In genomic region chr4:65083076-65083475, GRCh38 we compare ENCODE assay signal across 22 cellular contexts.
DNase-seq lines count a peak whose midpoint lies in the region; ATAC-seq and TF ChIP-seq lines count a peak whose summit lies in the region.
"Had no signal": no experiment of that assay in that cellular context is flagged by ENCODE, and none has a peak within 500 bp of the region (broad histone marks: within the 10 kb centered on the region; RNA-seq: fewer than 3 reads in every experiment).

No MANE protein-coding gene starts in this region.

- H3K9ac ChIP-seq in Loucy (ENCODE audit: low read depth, low read length, poor library complexity, severe bottlenecking) = no peak overlapping the region
- no peak overlapping the region for H3K9ac ChIP-seq in PC-3 (ENCODE audit: low read length)

- TF ChIP-seq CTCF in Loucy (conservative IDR thresholded peaks at IDR 0.05; ENCODE audit: low read length) = no peak
- no peak for TF ChIP-seq CTCF in PC-3 (conservative IDR thresholded peaks at IDR 0.05; ENCODE audit: low read depth, low read length)
- TF ChIP-seq CTCF in heart right ventricle (IDR thresholded peaks at IDR 0.05) = no peak

- ATAC-seq in PC-3 (no peak), heart right ventricle (peak in 7 of 8 donors; percentile 27 to 92 (median 66))
- ATAC-seq: effector memory CD8-positive, alpha-beta T cell; HCT116; left colon; stimulated activated naive B cell treated with anti-CD40 and anti-IgM and Interleukin-4, amounts not matched to agents 10 μg/mL and 1 μg/mL and 100 μg/mL, for 72 hours had no signal

- H3K9me3 ChIP-seq in Loucy (ENCODE audit: insufficient read depth, low read depth, low read length) (no peaks in the 10 kb centered on the region), PC-3 (ENCODE audit: low read length) (no peaks in the 10 kb centered on the region), heart right ventricle (peaks cover 0 to 7% (median 0%) of the 10 kb centered on the region in 11 donors)
- H3K9me3 ChIP-seq: ascending aorta, esophagus squamous epithelium, Peyer's patch, prostate gland, SJSA1, thoracic aorta had no signal

- H3K4me3 ChIP-seq in Loucy (ENCODE audit: low read length, poor library complexity, severe bottlenecking) (no peak overlapping the region), PC-3 (ENCODE audit: low read length) (no peak overlapping the region), heart right ventricle (no peak overlapping the region)
- H3K4me3 ChIP-seq: ascending aorta, esophagus squamous epithelium, Peyer's patch, prostate gland, SJSA1, thoracic aorta had no signal

- intact Hi-C loops in PC-3 (cut with micrococcal nuclease) = no loop called here
- intact Hi-C loops in heart right ventricle (cut with DNase I) = no loop called here

- no peaks in the 10 kb centered on the region for H4K20me1 ChIP-seq in Loucy (ENCODE audit: insufficient read depth, low read length, poor library complexity, severe bottlenecking)
- no peaks in the 10 kb centered on the region for H4K20me1 ChIP-seq in PC-3 (ENCODE audit: low read length)

- POLR2A ChIA-PET in PC-3 (lab: Charles Lee; ENCODE audit: unreplicated experiment) = no interaction called here

- CTCF ChIA-PET in PC-3 (lab: Charles Lee) = no interaction called here

- H3K4me1 ChIP-seq in Loucy (ENCODE audit: insufficient read depth, low read length, poor library complexity, severe bottlenecking) = no peaks in the 10 kb centered on the region
- peaks cover 8% of the 10 kb centered on the region for H3K4me1 ChIP-seq in PC-3 (ENCODE audit: insufficient read depth, low read length)
- H3K4me1 ChIP-seq in heart right ventricle = no peaks in the 10 kb centered on the region
- H3K4me1 ChIP-seq: ascending aorta, esophagus squamous epithelium, Peyer's patch, prostate gland, SJSA1 had no signal

- no peaks in the 10 kb centered on the region for H3K79me2 ChIP-seq in Loucy (ENCODE audit: insufficient read depth, low read length)
- no peaks in the 10 kb centered on the region for H3K79me2 ChIP-seq in PC-3 (ENCODE audit: low read length)

- H3K36me3 ChIP-seq in Loucy (ENCODE audit: insufficient read depth, low read length) (no peaks in the 10 kb centered on the region), PC-3 (ENCODE audit: low read depth, low read length) (no peaks in the 10 kb centered on the region), heart right ventricle (no peaks in the 10 kb centered on the region)
- H3K36me3 ChIP-seq: ascending aorta, esophagus squamous epithelium, Peyer's patch, prostate gland, SJSA1, thoracic aorta had no signal

- H2AFZ ChIP-seq in Loucy (ENCODE audit: low read length) (peak overlapping the region; percentile 32; the same call in 1 of the 2 replicates), PC-3 (ENCODE audit: low read length) (peak overlapping the region; percentile 28; the same call in 1 of the 2 replicates)

- H3F3A ChIP-seq in Loucy (ENCODE audit: low read depth) = no peaks in the 10 kb centered on the region
- no peaks in the 10 kb centered on the region for H3F3A ChIP-seq in PC-3 (ENCODE audit: low read length, unreplicated experiment)

- WGBS in heart right ventricle, 2 donors = 4 to 9% methylated on average over 3 of the region's 3 CpGs

- H3K9me2 ChIP-seq in Loucy (replicated peaks; ENCODE audit: low read depth, low read length) (no peaks in the 10 kb centered on the region), PC-3 (replicated peaks; ENCODE audit: low read length) (no peaks in the 10 kb centered on the region)

- H3K4me2 ChIP-seq in Loucy (ENCODE audit: low read depth, low read length, poor library complexity, severe bottlenecking) = no peak overlapping the region
- H3K4me2 ChIP-seq in PC-3 (ENCODE audit: low read length) = no peak overlapping the region

- BruUV-seq in PC-3 (replicated peaks; lab: Mats Ljungman, UMichigan) = no TSS peak

- DNase-seq in PC-3 = no peak
- DNase-seq in heart right ventricle = peak in 1 of 2 donors; percentile 29
- peak; percentile 6 for DNase-seq in myocyte (ENCODE audit: low read depth)
- DNase-seq in ecto neural progenitor cell (ENCODE audit: low spot score) = no peak
- no peak for DNase-seq in activated T-cell treated with anti-CD3 and anti-CD28 coated beads, Interleukin-2, amount 50 U/mL, for 48 hours
- no peak for DNase-seq in NCI-H82 (lab: John Stamatoyannopoulos, UW)
- DNase-seq: activated CD4-positive, alpha-beta T cell treated with anti-CD3 and anti-CD28 coated beads for 4 hours; CD4-positive, CD25-positive, alpha-beta regulatory T cell; DMS153; effector memory CD8-positive, alpha-beta T cell; esophagus squamous epithelium; left colon; NCI-H748 treated with DMSO at 0.1 percent for 48 hours; Peyer's patch; stimulated activated CD4-positive, alpha-beta T cell treated with anti-CD3 and anti-CD28 coated beads, Interleukin-2, amount 100 ng/mL, for 24 hours; stimulated activated naive B cell treated with anti-CD40 and anti-IgM and Interleukin-4, amounts not matched to agents 10 μg/mL and 1 μg/mL and 100 μg/mL, for 72 hours had no signal

- H3K27ac ChIP-seq in PC-3 (ENCODE audit: low read length) (no peak overlapping the region), heart right ventricle (no peak overlapping the region)
- H3K27ac ChIP-seq: ascending aorta, esophagus squamous epithelium, Peyer's patch, prostate gland, SJSA1, thoracic aorta had no signal

- no peaks in the 10 kb centered on the region for H3K27me3 ChIP-seq in Loucy (ENCODE audit: insufficient read depth, low read length, poor library complexity, severe bottlenecking)
- H3K27me3 ChIP-seq in PC-3 (ENCODE audit: low read length) = no peaks in the 10 kb centered on the region
- no peaks in the 10 kb centered on the region for H3K27me3 ChIP-seq in heart right ventricle
- H3K27me3 ChIP-seq: ascending aorta, esophagus squamous epithelium, Peyer's patch, SJSA1 had no signal
